1 cellular context compared by ENCODE assay signal in the genomic region with DNA sequence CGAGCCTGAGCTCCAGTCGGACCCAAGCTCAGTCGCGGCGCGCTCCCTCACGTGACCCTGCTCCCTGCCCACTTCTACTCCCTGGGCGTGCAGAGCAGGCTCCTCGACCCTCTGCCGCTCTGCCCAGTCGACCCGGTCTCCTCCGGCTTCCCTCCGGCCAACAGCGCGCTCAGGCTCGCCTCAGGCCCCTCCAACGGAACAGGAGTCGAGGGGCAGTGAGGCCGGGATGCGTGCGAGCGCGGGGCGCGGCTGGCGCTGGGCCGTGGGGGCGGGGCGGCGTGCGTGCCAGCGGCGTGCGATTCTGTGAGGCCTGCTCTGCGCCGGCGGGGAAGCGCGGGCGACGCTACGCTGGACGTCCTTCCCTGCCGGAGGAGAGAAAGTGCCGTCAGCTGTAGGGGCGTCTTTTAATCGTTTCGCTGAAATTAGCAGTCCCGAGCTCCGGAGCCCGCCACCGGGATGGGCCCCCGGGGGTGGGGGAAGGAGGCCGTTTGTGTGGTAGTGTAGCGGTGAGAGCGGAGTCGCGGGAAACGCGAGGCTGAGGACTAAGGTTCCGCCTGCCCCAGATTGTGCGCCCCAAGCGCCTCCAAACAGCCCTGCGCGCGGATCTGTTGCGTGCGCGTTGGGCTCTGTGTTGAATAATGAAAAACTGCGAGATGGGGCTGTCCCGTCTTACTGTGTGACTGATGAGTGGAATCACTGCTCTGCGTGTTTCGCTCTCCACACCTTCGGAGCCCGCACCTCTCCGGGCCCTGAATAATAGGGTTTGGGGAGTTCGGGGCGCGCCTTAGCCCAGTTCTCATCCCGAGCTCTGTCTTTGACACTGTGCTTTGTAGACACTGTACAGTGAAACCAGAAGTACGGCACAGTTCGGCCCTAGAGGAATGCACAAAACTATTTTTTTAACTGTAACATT.
TF ChIP-seq lines count a peak whose summit lies in the region.

A gene with protein sequence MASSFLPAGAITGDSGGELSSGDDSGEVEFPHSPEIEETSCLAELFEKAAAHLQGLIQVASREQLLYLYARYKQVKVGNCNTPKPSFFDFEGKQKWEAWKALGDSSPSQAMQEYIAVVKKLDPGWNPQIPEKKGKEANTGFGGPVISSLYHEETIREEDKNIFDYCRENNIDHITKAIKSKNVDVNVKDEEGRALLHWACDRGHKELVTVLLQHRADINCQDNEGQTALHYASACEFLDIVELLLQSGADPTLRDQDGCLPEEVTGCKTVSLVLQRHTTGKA (minus strand): TSS at position 217 of the 913 bp plus-strand sequence. CDS start 311 bp downstream, outside the sequence.

TF ChIP-seq in HepG2, 621 proteins besides CTCF, POLR2A, EP300 and RAD21 (continued from another document and continues in another):
- TF ChIP-seq ARID4A (CRISPR knock-in tag; IDR thresholded peaks at IDR 0.05; ENCODE audit: borderline replicate concordance) (peak; percentile 96), SMAD9 (CRISPR knock-in tag; IDR thresholded peaks at IDR 0.05) (0 out of 2 replicates have a peak, but pooled peaks have one; percentile 8), ZNF557 (CRISPR knock-in tag; IDR thresholded peaks at IDR 0.05) (peak; percentile 89; the same call in 1 of the 2 replicates), ERF (CRISPR knock-in tag; IDR thresholded peaks at IDR 0.05) (peak; percentile 42), ATF7-NPFF (CRISPR knock-in tag; IDR thresholded peaks at IDR 0.05; ENCODE audit: low read depth) (peak; percentile 95), CEBPG (CRISPR knock-in tag; IDR thresholded peaks at IDR 0.05) (no peak), ZNF20 (CRISPR knock-in tag; IDR thresholded peaks at IDR 0.05) (no peak), NFKBIZ (CRISPR knock-in tag; IDR thresholded peaks at IDR 0.05) (0 out of 2 replicates have a peak, but pooled peaks have one; percentile 25), IRF2 (CRISPR knock-in tag; IDR thresholded peaks at IDR 0.05) (peak; percentile 57), ZNF17 (CRISPR knock-in tag; IDR thresholded peaks at IDR 0.05) (no peak), NR1H2 (CRISPR knock-in tag; IDR thresholded peaks at IDR 0.05; ENCODE audit: borderline replicate concordance, low read depth) (peak; percentile 29; the same call in 1 of the 2 replicates), ZNF839 (CRISPR knock-in tag; IDR thresholded peaks at IDR 0.05; ENCODE audit: borderline replicate concordance) (no peak), ZNF7 (CRISPR knock-in tag; IDR thresholded peaks at IDR 0.05) (0 out of 2 replicates have a peak, but pooled peaks have one; percentile 7), KLF11 (CRISPR knock-in tag; IDR thresholded peaks at IDR 0.05) (no peak), HMG20B (CRISPR knock-in tag; conservative IDR thresholded peaks at IDR 0.05) (no peak; the same call in 1 of the 2 replicates), TRIM22 (IDR thresholded peaks at IDR 0.05) (no peak), ZNF343 (CRISPR knock-in tag; IDR thresholded peaks at IDR 0.05) (peak; percentile 99), HES4 (CRISPR knock-in tag; IDR thresholded peaks at IDR 0.05; ENCODE audit: borderline replicate concordance) (peak; percentile 99), RFXAP (CRISPR knock-in tag; IDR thresholded peaks at IDR 0.05; ENCODE audit: borderline replicate concordance) (peak; percentile 91), GATAD1 (CRISPR knock-in tag; IDR thresholded peaks at IDR 0.05) (peak; percentile 82), KLF9 (CRISPR knock-in tag; IDR thresholded peaks at IDR 0.05; ENCODE audit: low read depth) (no peak), KDM1A (CRISPR knock-in tag; IDR thresholded peaks at IDR 0.05) (0 out of 2 replicates have a peak, but pooled peaks have one; percentile 5), ZNF296 (CRISPR knock-in tag; conservative IDR thresholded peaks at IDR 0.05) (no peak), ZMAT3 (CRISPR knock-in tag; conservative IDR thresholded peaks at IDR 0.05) (peak; percentile 84; the same call in 1 of the 2 replicates), EHMT2 (IDR thresholded peaks at IDR 0.05; ENCODE audit: borderline replicate concordance, low read depth, low read length) (no peak), ZSCAN31 (CRISPR knock-in tag; IDR thresholded peaks at IDR 0.05; ENCODE audit: low read depth) (peak; percentile 95), UBTF (CRISPR knock-in tag; IDR thresholded peaks at IDR 0.05) (peak; percentile 100), PAF1 (CRISPR knock-in tag; IDR thresholded peaks at IDR 0.05) (no peak), ZNF251 (CRISPR knock-in tag; IDR thresholded peaks at IDR 0.05) (0 out of 2 replicates have a peak, but pooled peaks have one; percentile 18), MLXIP (CRISPR knock-in tag; IDR thresholded peaks at IDR 0.05; ENCODE audit: borderline replicate concordance) (peak; percentile 37; the same call in 1 of the 2 replicates), TGIF2 (CRISPR knock-in tag; IDR thresholded peaks at IDR 0.05) (peak; percentile 83), NR2C2 (CRISPR knock-in tag; IDR thresholded peaks at IDR 0.05; ENCODE audit: borderline replicate concordance) (peak; percentile 80)
- TF ChIP-seq, protein P1, sequence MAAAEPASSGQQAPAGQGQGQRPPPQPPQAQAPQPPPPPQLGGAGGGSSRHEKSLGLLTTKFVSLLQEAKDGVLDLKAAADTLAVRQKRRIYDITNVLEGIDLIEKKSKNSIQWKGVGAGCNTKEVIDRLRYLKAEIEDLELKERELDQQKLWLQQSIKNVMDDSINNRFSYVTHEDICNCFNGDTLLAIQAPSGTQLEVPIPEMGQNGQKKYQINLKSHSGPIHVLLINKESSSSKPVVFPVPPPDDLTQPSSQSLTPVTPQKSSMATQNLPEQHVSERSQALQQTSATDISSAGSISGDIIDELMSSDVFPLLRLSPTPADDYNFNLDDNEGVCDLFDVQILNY (CRISPR knock-in tag; conservative IDR thresholded peaks at IDR 0.05) = no peak; the same call in 1 of the 2 replicates
- TF ChIP-seq, protein P2, sequence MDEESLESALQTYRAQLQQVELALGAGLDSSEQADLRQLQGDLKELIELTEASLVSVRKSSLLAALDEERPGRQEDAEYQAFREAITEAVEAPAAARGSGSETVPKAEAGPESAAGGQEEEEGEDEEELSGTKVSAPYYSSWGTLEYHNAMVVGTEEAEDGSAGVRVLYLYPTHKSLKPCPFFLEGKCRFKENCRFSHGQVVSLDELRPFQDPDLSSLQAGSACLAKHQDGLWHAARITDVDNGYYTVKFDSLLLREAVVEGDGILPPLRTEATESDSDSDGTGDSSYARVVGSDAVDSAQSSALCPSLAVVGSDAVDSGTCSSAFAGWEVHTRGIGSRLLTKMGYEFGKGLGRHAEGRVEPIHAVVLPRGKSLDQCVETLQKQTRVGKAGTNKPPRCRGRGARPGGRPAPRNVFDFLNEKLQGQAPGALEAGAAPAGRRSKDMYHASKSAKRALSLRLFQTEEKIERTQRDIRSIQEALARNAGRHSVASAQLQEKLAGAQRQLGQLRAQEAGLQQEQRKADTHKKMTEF (CRISPR knock-in tag; IDR thresholded peaks at IDR 0.05) = peak; percentile 75
- TF ChIP-seq, protein P3, sequence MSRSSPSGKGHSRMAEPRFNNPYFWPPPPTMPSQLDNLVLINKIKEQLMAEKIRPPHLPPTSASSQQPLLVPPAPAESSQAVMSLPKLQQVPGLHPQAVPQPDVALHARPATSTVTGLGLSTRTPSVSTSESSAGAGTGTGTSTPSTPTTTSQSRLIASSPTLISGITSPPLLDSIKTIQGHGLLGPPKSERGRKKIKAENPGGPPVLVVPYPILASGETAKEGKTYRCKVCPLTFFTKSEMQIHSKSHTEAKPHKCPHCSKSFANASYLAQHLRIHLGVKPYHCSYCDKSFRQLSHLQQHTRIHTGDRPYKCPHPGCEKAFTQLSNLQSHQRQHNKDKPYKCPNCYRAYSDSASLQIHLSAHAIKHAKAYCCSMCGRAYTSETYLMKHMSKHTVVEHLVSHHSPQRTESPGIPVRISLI (CRISPR knock-in tag; IDR thresholded peaks at IDR 0.05; ENCODE audit: borderline replicate concordance) = no peak; the same call in 1 of the 2 replicates
- TF ChIP-seq, protein P4, sequence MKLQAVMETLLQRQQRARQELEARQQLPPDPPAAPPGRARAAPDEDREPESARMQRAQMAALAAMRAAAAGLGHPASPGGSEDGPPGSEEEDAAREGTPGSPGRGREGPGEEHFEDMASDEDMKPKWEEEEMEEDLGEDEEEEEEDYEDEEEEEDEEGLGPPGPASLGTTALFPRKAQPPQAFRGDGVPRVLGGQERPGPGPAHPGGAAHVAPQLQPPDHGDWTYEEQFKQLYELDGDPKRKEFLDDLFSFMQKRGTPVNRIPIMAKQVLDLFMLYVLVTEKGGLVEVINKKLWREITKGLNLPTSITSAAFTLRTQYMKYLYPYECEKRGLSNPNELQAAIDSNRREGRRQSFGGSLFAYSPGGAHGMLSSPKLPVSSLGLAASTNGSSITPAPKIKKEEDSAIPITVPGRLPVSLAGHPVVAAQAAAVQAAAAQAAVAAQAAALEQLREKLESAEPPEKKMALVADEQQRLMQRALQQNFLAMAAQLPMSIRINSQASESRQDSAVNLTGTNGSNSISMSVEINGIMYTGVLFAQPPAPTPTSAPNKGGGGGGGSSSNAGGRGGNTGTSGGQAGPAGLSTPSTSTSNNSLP (IDR thresholded peaks at IDR 0.05; ENCODE audit: low read depth, low read length) = peak; percentile 15; the same call in 1 of the 2 replicates
